Comparison of ENCODE assay signal across 11 cellular contexts in genomic region chr2:238231809-238232208, GRCh38. TPM values are rescaled to one million over a fixed set of nuclear protein-coding genes. Genes with fewer than 3 reads are reported as not detected.
DNase-seq lines count a peak whose midpoint lies in the region; ATAC-seq and TF ChIP-seq lines count a peak whose summit lies in the region.
"Had no signal": no experiment of that assay in that cellular context is flagged by ENCODE, and none has a peak within 500 bp of the region (broad histone marks: within the 10 kb centered on the region; RNA-seq: fewer than 3 reads in every experiment).

No MANE protein-coding gene starts in this region.

- no peaks in the 10 kb centered on the region for H3K9me3 ChIP-seq in vagina
- H3K9me3 ChIP-seq: pancreas had no signal

- no peaks in the 10 kb centered on the region for H3K36me3 ChIP-seq in vagina
- H3K36me3 ChIP-seq: pancreas had no signal

- ATAC-seq in stimulated activated naive CD8-positive, alpha-beta T cell treated with anti-CD3 and anti-CD28 coated beads, Interleukin-15, Interleukin-2, amounts not matched to agents 100 U/mL and 50 U/mL, for 24 hours, result no peak
- ATAC-seq in central memory CD8-positive, alpha-beta T cell (replicated peaks; ENCODE audit: extremely low read depth, poor library complexity, severe bottlenecking), result no peak
- no peak for ATAC-seq in GM21723 (IDR thresholded peaks at IDR 0.05; ENCODE audit: unreplicated experiment)

- intact Hi-C loops in vagina (cut with DNase I), result no loop called here

- H3K9me3 Mint-ChIP-seq in stimulated activated naive CD8-positive, alpha-beta T cell treated with anti-CD3 and anti-CD28 coated beads, Interleukin-15, Interleukin-2, amounts not matched to agents 100 ng/mL and 50 ng/mL, for 24 hours, result no peaks in the 10 kb centered on the region
- no peaks in the 10 kb centered on the region for H3K9me3 Mint-ChIP-seq in central memory CD8-positive, alpha-beta T cell
- H3K9me3 Mint-ChIP-seq in nephron, result no peaks in the 10 kb centered on the region

- peaks cover 29% of the 10 kb centered on the region for H3K4me1 Mint-ChIP-seq in stimulated activated naive CD8-positive, alpha-beta T cell treated with anti-CD3 and anti-CD28 coated beads, Interleukin-15, Interleukin-2, amounts not matched to agents 100 ng/mL and 50 ng/mL, for 24 hours (ENCODE audit: low read depth)
- peaks cover 20% of the 10 kb centered on the region for H3K4me1 Mint-ChIP-seq in central memory CD8-positive, alpha-beta T cell
- H3K4me1 Mint-ChIP-seq in nephron, result peaks cover 37% of the 10 kb centered on the region

- H3K27me3 ChIP-seq in vagina, result no peaks in the 10 kb centered on the region
- H3K27me3 ChIP-seq: pancreas had no signal

- H3K4me3 Mint-ChIP-seq in stimulated activated naive CD8-positive, alpha-beta T cell treated with anti-CD3 and anti-CD28 coated beads, Interleukin-15, Interleukin-2, amounts not matched to agents 100 ng/mL and 50 ng/mL, for 24 hours, result peak overlapping the region; percentile 75
- peak overlapping the region; percentile 37 for H3K4me3 Mint-ChIP-seq in central memory CD8-positive, alpha-beta T cell
- H3K4me3 Mint-ChIP-seq in nephron, result peak overlapping the region; percentile 86 to 89 (median 88)

- H3K36me3 Mint-ChIP-seq in stimulated activated naive CD8-positive, alpha-beta T cell treated with anti-CD3 and anti-CD28 coated beads, Interleukin-15, Interleukin-2, amounts not matched to agents 100 ng/mL and 50 ng/mL, for 24 hours (ENCODE audit: low read depth), result peaks cover 2% of the 10 kb centered on the region
- H3K36me3 Mint-ChIP-seq in central memory CD8-positive, alpha-beta T cell (ENCODE audit: insufficient read depth), result no peaks in the 10 kb centered on the region
- H3K36me3 Mint-ChIP-seq in nephron (ENCODE audit: low read depth), result peaks cover 5% of the 10 kb centered on the region

- H3K4me3 ChIP-seq in vagina, result peak overlapping the region; percentile 47 to 66
- H3K4me3 ChIP-seq: SK-N-MC had no signal

- no peak for TF ChIP-seq POLR2A in vagina (IDR thresholded peaks at IDR 0.05)

- TF ChIP-seq CTCF in nephron (IDR thresholded peaks at IDR 0.05; ENCODE audit: unreplicated experiment in 3 of 3) (no peak), vagina (IDR thresholded peaks at IDR 0.05) (no peak)

- peaks cover 17% of the 10 kb centered on the region for H3K27me3 Mint-ChIP-seq in stimulated activated naive CD8-positive, alpha-beta T cell treated with anti-CD3 and anti-CD28 coated beads, Interleukin-15, Interleukin-2, amounts not matched to agents 100 ng/mL and 50 ng/mL, for 24 hours
- H3K27me3 Mint-ChIP-seq in central memory CD8-positive, alpha-beta T cell, result peaks cover 31% of the 10 kb centered on the region
- H3K27me3 Mint-ChIP-seq in nephron (ENCODE audit: low read depth), result peaks cover 49% of the 10 kb centered on the region

- H3K4me1 ChIP-seq in vagina, result peaks cover 7% of the 10 kb centered on the region

- H3K27ac ChIP-seq in vagina, result no peak overlapping the region
- H3K27ac ChIP-seq: SK-N-MC had no signal

- DNase-seq in stimulated activated naive CD8-positive, alpha-beta T cell treated with anti-CD3 and anti-CD28 coated beads, Interleukin-15, Interleukin-2, amounts not matched to agents 100 U/mL and 50 U/mL, for 24 hours, result no peak
- DNase-seq in central memory CD8-positive, alpha-beta T cell (ENCODE audit: low spot score in 2 of 2), result no peak
- no peak for DNase-seq in vagina (ENCODE audit: extremely low spot score in 2 of 2)
- no peak for DNase-seq in 8988T
- no peak for DNase-seq in SIG-M5 treated with dmso at 0.1 percent for 504 hours (lab: John Stamatoyannopoulos, UW; ENCODE audit: unreplicated experiment)
- DNase-seq: NCI-H524 had no signal

- H3K27ac Mint-ChIP-seq in stimulated activated naive CD8-positive, alpha-beta T cell treated with anti-CD3 and anti-CD28 coated beads, Interleukin-15, Interleukin-2, amounts not matched to agents 100 ng/mL and 50 ng/mL, for 24 hours, result peak overlapping the region; percentile 80
- H3K27ac Mint-ChIP-seq in central memory CD8-positive, alpha-beta T cell (ENCODE audit: low read depth), result no peak overlapping the region
- no peak overlapping the region for H3K27ac Mint-ChIP-seq in nephron

RNA-seq across cellular contexts. Expression of gene HES6, which starts 8.0 kb away (rescaled TPM):
- total RNA-seq in vagina, result 8.6 TPM

RNA-seq across cellular contexts. Expression of gene ILKAP, which starts 28.3 kb away (rescaled TPM):
- total RNA-seq in vagina, result 62.6 TPM

RNA-seq across cellular contexts. Expression of gene PER2, which starts 56.6 kb away (rescaled TPM):
- 21.1 TPM for total RNA-seq in vagina

Comparison
In these comparisons a context has a peak if more than half of its experiments do, and no peak if none do; other contexts are left out.
1. H3K4me3 Mint-ChIP-seq: peak in every context shown above with its lines; median percentile 88 in nephron; 75 in stimulated activated naive CD8-positive, alpha-beta T cell treated with anti-CD3 and anti-CD28 coated beads, Interleukin-15, Interleukin-2, amounts not matched to agents 100 ng/mL and 50 ng/mL, for 24 hours; 37 in central memory CD8-positive, alpha-beta T cell.